Comparison of ENCODE assay signal across 21 cellular contexts in genomic region chr2:236861196-236861875, GRCh38.
DNase-seq lines count a peak whose midpoint lies in the region; ATAC-seq, FAIRE-seq and TF ChIP-seq lines count a peak whose summit lies in the region.
"Had no signal": no experiment of that assay in that cellular context is flagged by ENCODE, and none has a peak within 500 bp of the region (broad histone marks: within the 10 kb centered on the region; RNA-seq: fewer than 3 reads in every experiment).

No MANE protein-coding gene starts in this region.

- peaks cover 41% of the 10 kb centered on the region for H3K27me3 Mint-ChIP-seq in H9 (ENCODE audit: low read depth)

- no peak overlapping the region for H4K12ac ChIP-seq in trophoblast cell (ENCODE audit: low read depth, low read length)

- H2BK120ac ChIP-seq in H9 (ENCODE audit: low read depth, low read length, poor library complexity, severe bottlenecking): no peak overlapping the region
- H2BK120ac ChIP-seq in trophoblast cell (ENCODE audit: insufficient read depth, low read length, poor library complexity): peak overlapping the region; percentile 61

- H2BK5ac ChIP-seq in H9 (ENCODE audit: insufficient read length, low read length) (no peak overlapping the region), trophoblast cell (ENCODE audit: low read depth, low read length, poor library complexity) (peak overlapping the region; percentile 29)

- no peak overlapping the region for H3K4ac ChIP-seq in H9 (ENCODE audit: low read depth, low read length)
- H3K4ac ChIP-seq in trophoblast cell (ENCODE audit: low read depth, low read length): no peak overlapping the region

- DNase-seq in H9: no peak
- no peak for DNase-seq in bronchial epithelial cell (ENCODE audit: low read depth)
- DNase-seq in left lobe of liver (ENCODE audit: low spot score): peak; percentile 47
- DNase-seq in trophoblast cell: no peak
- DNase-seq in GM10266 (ENCODE audit: extremely low spot score): no peak
- no peak for DNase-seq in posterior cingulate gyrus
- no peak for DNase-seq in 8988T
- DNase-seq in activated naive CD4-positive, alpha-beta T cell (lab: John Stamatoyannopoulos, UW): no peak
- DNase-seq: AML-193; CD4-positive, alpha-beta T cell; GDM1; KBM-7; MG63; NCI-H1105 treated with DMSO at 0.1 percent for 48 hours; NCI-H2029 treated with DMSO at 0.1 percent for 48 hours; NCI-H526 treated with DMSO at 0.1 percent for 48 hours; RPMI8226; SHP77 had no signal

- H3K27ac Mint-ChIP-seq in H9: peak overlapping the region in 2 of 3 experiments; percentile 39 to 81; a peak in 2 of 7 replicates
- H3K27ac Mint-ChIP-seq: CD4-positive, alpha-beta T cell had no signal

- H3K14ac ChIP-seq in H9 (ENCODE audit: insufficient read depth, low read length) (no peak overlapping the region), trophoblast cell (ENCODE audit: low read length) (peak overlapping the region; percentile 75)

- no peak overlapping the region for H4K8ac ChIP-seq in H9 (replicated peaks; ENCODE audit: insufficient read length, low read depth, low read length)
- peak overlapping the region; percentile 57 for H4K8ac ChIP-seq in trophoblast cell (ENCODE audit: low read depth, low read length)

- TF ChIP-seq CTCF in H9 (conservative IDR thresholded peaks at IDR 0.05) (no peak), bronchial epithelial cell (IDR thresholded peaks at IDR 0.05; ENCODE audit: insufficient read depth, low read length, severe bottlenecking) (no peak), GM10266 (IDR thresholded peaks at IDR 0.05; ENCODE audit: control insufficient read depth, insufficient read depth, low read depth, missing control alignments) (no peak)

- no peak overlapping the region for H3K56ac ChIP-seq in H9 (ENCODE audit: insufficient read length, low read depth, low read length)

- FAIRE-seq in bronchial epithelial cell (lab: Jason Lieb, UNC): peak; percentile 7
- FAIRE-seq: A549, GM12891 had no signal

- H4K91ac ChIP-seq in H9 (ENCODE audit: insufficient read length, low read depth, low read length): no peak overlapping the region
- peak overlapping the region; percentile 87 for H4K91ac ChIP-seq in trophoblast cell (ENCODE audit: low read depth, low read length)

- no peak overlapping the region for H3K4me2 ChIP-seq in H9 (ENCODE audit: insufficient read depth, insufficient read length, low read length)
- H3K4me2 ChIP-seq in trophoblast cell (ENCODE audit: low read length): no peak overlapping the region
- H3K4me2 ChIP-seq: A549; BLaER1 treated with 17β-estradiol and CSF1 and Interleukin-3, amounts not matched to agents 10 nM and 100 nM had no signal

- no peaks in the 10 kb centered on the region for H3K36me3 ChIP-seq in bronchial epithelial cell (ENCODE audit: control insufficient read depth, insufficient read depth, low read length)
- H3K36me3 ChIP-seq in trophoblast cell (ENCODE audit: control insufficient read depth in 1 of 2, insufficient read depth in 2 of 2, low read length in 2 of 2): peaks cover 2 to 4% of the 10 kb centered on the region in 2 experiments
- H3K36me3 ChIP-seq: MG63 had no signal

- H3K36me3 Mint-ChIP-seq in H9 (ENCODE audit: insufficient read depth in 1 of 3, low read depth in 3 of 3): peaks cover 19 to 33% (median 22%) of the 10 kb centered on the region in 3 experiments

- H3K23ac ChIP-seq in H9 (ENCODE audit: insufficient read length, low read depth, low read length) (no peak overlapping the region), trophoblast cell (ENCODE audit: low read length) (no peak overlapping the region)

- H2BK20ac ChIP-seq in H9 (ENCODE audit: low read depth, low read length, poor library complexity, severe bottlenecking): no peak overlapping the region

- H2BK12ac ChIP-seq in H9 (ENCODE audit: insufficient read length, low read depth, low read length) (no peak overlapping the region), trophoblast cell (ENCODE audit: low read length) (peak overlapping the region; percentile 88)

- intact Hi-C loops in posterior cingulate gyrus (cut with DNase I): no loop called here

- H3K9ac ChIP-seq in H9 (ENCODE audit: extremely low read depth, insufficient read length, low read length): no peak overlapping the region
- no peak overlapping the region for H3K9ac ChIP-seq in trophoblast cell (ENCODE audit: low read length)
- H3K9ac ChIP-seq: BLaER1 treated with 17β-estradiol and CSF1 and Interleukin-3, amounts not matched to agents 10 nM and 100 nM had no signal

- H3K4me1 Mint-ChIP-seq in H9: peaks cover 48 to 49% of the 10 kb centered on the region in 2 experiments

- H3K79me2 ChIP-seq in H9 (ENCODE audit: insufficient read depth, low read length) (no peaks in the 10 kb centered on the region), trophoblast cell (ENCODE audit: control insufficient read depth, insufficient read depth, low read length, poor library complexity) (peaks cover 3% of the 10 kb centered on the region)

- no peaks in the 10 kb centered on the region for H3K9me3 ChIP-seq in H9 (ENCODE audit: control insufficient read depth, low read depth, low read length)
- peaks cover 6% of the 10 kb centered on the region for H3K9me3 ChIP-seq in trophoblast cell (ENCODE audit: insufficient read depth, low read depth, low read length)
- H3K9me3 ChIP-seq: A549 had no signal

- H2AK5ac ChIP-seq in H9 (ENCODE audit: insufficient read length, low read length): no peak overlapping the region
- peak overlapping the region; percentile 93 for H2AK5ac ChIP-seq in trophoblast cell (ENCODE audit: low read length)

- H3K23me2 ChIP-seq in H9 (ENCODE audit: insufficient read length, low read depth, low read length, poor library complexity, severe bottlenecking): no peaks in the 10 kb centered on the region

- H3K4me1 ChIP-seq in H9 (ENCODE audit: insufficient read depth, low read length) (peaks cover 3% of the 10 kb centered on the region; the same call in 1 of the 2 replicates), trophoblast cell (ENCODE audit: control insufficient read depth in 1 of 2, insufficient read depth in 2 of 2, low read length in 2 of 2) (peaks cover 30 to 37% of the 10 kb centered on the region in 2 experiments)
- H3K4me1 ChIP-seq: A549 had no signal

- peaks cover 25 to 34% of the 10 kb centered on the region in 2 experiments for H3K9me3 Mint-ChIP-seq in H9

- no peak overlapping the region for H3K27ac ChIP-seq in H9 (ENCODE audit: insufficient read length, low read depth, low read length)
- no peak overlapping the region for H3K27ac ChIP-seq in trophoblast cell (ENCODE audit: low read depth, low read length)
- H3K27ac ChIP-seq: A549 had no signal

- H2AFZ ChIP-seq in H9 (ENCODE audit: low read length): no peak overlapping the region
- H2AFZ ChIP-seq in trophoblast cell (ENCODE audit: insufficient read depth, low read length, poor library complexity): no peak overlapping the region

- H3K4me3 Mint-ChIP-seq in H9: no peak overlapping the region
- H3K4me3 Mint-ChIP-seq: CD4-positive, alpha-beta T cell had no signal

- no peak overlapping the region for H3T11ph ChIP-seq in H9 (ENCODE audit: low read length)

- no peak overlapping the region for H2BK15ac ChIP-seq in H9 (ENCODE audit: low read depth, low read length)

- no peak overlapping the region for H3K4me3 ChIP-seq in bronchial epithelial cell (ENCODE audit: low read depth, low read length)
- no peak overlapping the region for H3K4me3 ChIP-seq in trophoblast cell (ENCODE audit: low read depth, low read length)
- H3K4me3 ChIP-seq: A549; BLaER1 treated with 17β-estradiol and CSF1 and Interleukin-3, amounts not matched to agents 10 nM and 100 nM; MG63 had no signal

- ATAC-seq in left lobe of liver: peak; percentile 79
- ATAC-seq: A549 had no signal

- no peaks in the 10 kb centered on the region for H4K20me1 ChIP-seq in H9 (ENCODE audit: control insufficient read depth, insufficient read depth, insufficient read length)
- H4K20me1 ChIP-seq: BLaER1 treated with 17β-estradiol and CSF1 and Interleukin-3, amounts not matched to agents 10 nM and 100 nM had no signal

- H3K79me1 ChIP-seq in H9 (ENCODE audit: insufficient read depth, low read depth, low read length, poor library complexity, severe bottlenecking) (no peaks in the 10 kb centered on the region), trophoblast cell (ENCODE audit: low read length) (peaks cover 39% of the 10 kb centered on the region)

- no CpG with 5 or more reads among the region's 8 CpGs for WGBS in H9 (ENCODE audit: extremely low coverage, insufficient read length, low lambda C conversion rate)
- no CpG with 5 or more reads among the region's 8 CpGs for WGBS in trophoblast cell (ENCODE audit: extremely low coverage, insufficient coverage, insufficient read length)

- H3K27me3 ChIP-seq in H9 (ENCODE audit: insufficient read depth, low read length) (no peaks in the 10 kb centered on the region), bronchial epithelial cell (ENCODE audit: control insufficient read depth, insufficient read depth, low read length) (peaks cover 1% of the 10 kb centered on the region), trophoblast cell (ENCODE audit: insufficient read depth, low read length) (no peaks in the 10 kb centered on the region)
- H3K27me3 ChIP-seq: BLaER1 treated with 17β-estradiol and CSF1 and Interleukin-3, amounts not matched to agents 10 nM and 100 nM; MG63 had no signal

- no peak overlapping the region for H3K18ac ChIP-seq in H9 (ENCODE audit: insufficient read length, low read depth, low read length)
- H3K18ac ChIP-seq in trophoblast cell (ENCODE audit: low read length): peak overlapping the region; percentile 33

- no peak overlapping the region for H4K5ac ChIP-seq in H9 (ENCODE audit: insufficient read length, low read depth, low read length)
